ENCODE assay signal across 12 cellular contexts in the genomic region with DNA sequence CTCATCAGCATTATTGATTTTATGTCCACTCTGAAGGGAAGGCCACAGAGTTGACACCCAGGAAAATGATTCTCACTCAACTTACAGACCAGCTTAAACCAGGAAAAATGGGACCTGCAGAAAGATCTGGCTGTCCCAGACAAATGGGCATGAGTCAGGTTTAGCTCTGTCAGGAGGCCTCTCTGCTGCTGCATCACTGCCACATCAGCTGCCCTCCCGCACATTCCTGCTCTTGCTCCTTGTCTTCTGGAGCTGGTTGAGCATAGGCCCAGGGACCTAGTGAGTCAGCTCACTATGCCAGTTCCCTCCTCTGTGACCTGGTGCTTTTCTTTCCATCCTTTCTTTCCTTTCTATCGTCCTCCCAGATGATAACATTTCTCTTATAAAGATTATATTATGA. TPM values are rescaled to one million over a fixed set of nuclear protein-coding genes. Genes with fewer than 3 reads are reported as not detected.
A peak's percentile ranks its signal among the peaks of the same experiment; 100 is the strongest.
DNase-seq lines count a peak whose midpoint lies in the region; ATAC-seq and TF ChIP-seq lines count a peak whose summit lies in the region.
"Had no signal": no experiment of that assay in that cellular context is flagged by ENCODE, and none has a peak within 500 bp of the region (broad histone marks: within the 10 kb centered on the region; RNA-seq: fewer than 3 reads in every experiment).

No MANE protein-coding gene starts in this region.

- POLR2A ChIA-PET in AG04449 (lab: Yijun Ruan, JAX) = interaction anchor here (0.8 to 1.6 kb wide), 5 partner anchors 13 to 177 kb away, joined by 3 to 6 read pairs (median 4); no protein-coding TSS in a partner anchor
- POLR2A ChIA-PET in CD8-positive, alpha-beta T cell (lab: Charles Lee) = interaction anchor here (1.1 kb wide), 1 partner anchor 32 kb away, joined by 3 read pairs; no protein-coding TSS in a partner anchor

- H3K27me3 ChIP-seq in adipocyte (replicated peaks; ENCODE audit: control insufficient read depth, insufficient read depth, low read length) = no peaks in the 10 kb centered on the region
- H3K27me3 ChIP-seq in CD8-positive, alpha-beta T cell (ENCODE audit: insufficient read depth, low read length) = no peaks in the 10 kb centered on the region
- no peaks in the 10 kb centered on the region for H3K27me3 ChIP-seq in BE2C

- H3K4me3 ChIP-seq in AG04449 (ENCODE audit: low read depth, low read length) (no peak overlapping the region), adipocyte (ENCODE audit: low read length) (no peak overlapping the region), BE2C (ENCODE audit: low read depth, low read length) (no peak overlapping the region)
- no peak overlapping the region for H3K4me3 ChIP-seq in CD8-positive, alpha-beta T cell (ENCODE audit: low read depth, low read length)

- peak; percentile 79 for DNase-seq in AG04449 (ENCODE audit: low read depth, low spot score)
- peak; percentile 93 for DNase-seq in HCEC 1CT
- DNase-seq in adipocyte (ENCODE audit: low read depth) = peak; percentile 70
- DNase-seq in glomerular visceral epithelial cell (ENCODE audit: extremely low spot score) = peak; percentile 83
- no peak for DNase-seq in SKM-1 (lab: John Stamatoyannopoulos, UW; ENCODE audit: unreplicated experiment)
- DNase-seq in CD8-positive, alpha-beta T cell = no peak
- no peak for DNase-seq in SHP77 treated with DMSO at 0.1 percent for 48 hours (lab: John Stamatoyannopoulos, UW)
- no peak for DNase-seq in BE2C
- DNase-seq: activated gamma-delta T cell treated with Interleukin-2 at 50 U/mL for 16 hours; CD4-positive, alpha-beta memory T cell; NCI-H2029 had no signal

- peaks cover 6% of the 10 kb centered on the region for H3K27me3 Mint-ChIP-seq in CD8-positive, alpha-beta T cell (ENCODE audit: low read depth)

- no peak overlapping the region for H3K4me3 Mint-ChIP-seq in CD8-positive, alpha-beta T cell
- H3K4me3 Mint-ChIP-seq: CD4-positive, alpha-beta memory T cell; nephron had no signal

- peaks cover 18% of the 10 kb centered on the region for H3K9me3 ChIP-seq in adipocyte (ENCODE audit: control insufficient read depth, low read length)
- H3K9me3 ChIP-seq in CD8-positive, alpha-beta T cell (ENCODE audit: low read length) = no peaks in the 10 kb centered on the region
- no peaks in the 10 kb centered on the region for H3K9me3 ChIP-seq in BE2C

- no peaks in the 10 kb centered on the region for H3K4me1 Mint-ChIP-seq in CD8-positive, alpha-beta T cell (ENCODE audit: low read depth)

- no peak overlapping the region for H3K27ac Mint-ChIP-seq in CD8-positive, alpha-beta T cell
- H3K27ac Mint-ChIP-seq: nephron had no signal

- peaks cover 5% of the 10 kb centered on the region for H3K4me1 ChIP-seq in adipocyte (ENCODE audit: control insufficient read depth, insufficient read depth, low read length)
- no peaks in the 10 kb centered on the region for H3K4me1 ChIP-seq in CD8-positive, alpha-beta T cell (ENCODE audit: insufficient read depth, low read length)
- H3K4me1 ChIP-seq in BE2C = peaks cover 12% of the 10 kb centered on the region

- no peak overlapping the region for H3K27ac ChIP-seq in CD8-positive, alpha-beta T cell (ENCODE audit: low read depth, low read length)

- TF ChIP-seq CTCF in AG04449 (IDR thresholded peaks at IDR 0.05; ENCODE audit: insufficient read depth, low read length, missing control alignments) (no peak), BE2C (IDR thresholded peaks at IDR 0.05; ENCODE audit: low read depth, low read length) (no peak)
- no peak for TF ChIP-seq CTCF in CD8-positive, alpha-beta T cell (IDR thresholded peaks at IDR 0.05)

- intact Hi-C loops in CD8-positive, alpha-beta T cell (cut with DNase I, micrococcal nuclease) = no loop called here

- ATAC-seq in CD8-positive, alpha-beta T cell = no peak

- no peak overlapping the region for H3K9ac ChIP-seq in adipocyte (ENCODE audit: low read length)

- peaks cover 4% of the 10 kb centered on the region for H3K9me3 Mint-ChIP-seq in CD8-positive, alpha-beta T cell

- H3K36me3 ChIP-seq in adipocyte (ENCODE audit: control insufficient read depth, insufficient read depth, low read length, severe bottlenecking) (no peaks in the 10 kb centered on the region), BE2C (no peaks in the 10 kb centered on the region)
- no peaks in the 10 kb centered on the region for H3K36me3 ChIP-seq in CD8-positive, alpha-beta T cell (ENCODE audit: insufficient read depth, low read length)

- CTCF ChIA-PET in AG04449 (lab: Yijun Ruan, JAX) = interaction anchor here (0.9 to 4.7 kb wide), 16 partner anchors 10 to 253 kb away, joined by 3 to 26 read pairs (median 4); a partner anchor contains a TSS
- CTCF ChIA-PET in CD8-positive, alpha-beta T cell (lab: Charles Lee) = interaction anchor here (1.0 kb wide), 1 partner anchor 439 kb away, joined by 3 read pairs; no protein-coding TSS in a partner anchor

- H3K36me3 Mint-ChIP-seq in CD8-positive, alpha-beta T cell = no peaks in the 10 kb centered on the region

RNA-seq across cellular contexts. Expression of a gene that starts 18.8 kb away (rescaled TPM):
- 10 to 100 TPM; 43.3 to 44.8 TPM for total RNA-seq in CD8-positive, alpha-beta T cell
- polyA plus RNA-seq in BE2C (2012; ENCODE audit: insufficient read depth, insufficient read length, low read depth) = 58.2 TPM

Comparison
In these comparisons a context has a peak if more than half of its experiments do, and no peak if none do; other contexts are left out.
1. DNase-seq: peak in AG04449 (single experiment), HCEC 1CT (single experiment), adipocyte (single experiment) and glomerular visceral epithelial cell (single experiment); none in SKM-1 (single experiment), CD8-positive, alpha-beta T cell (0 of 7), SHP77 treated with DMSO at 0.1 percent for 48 hours (single experiment) and BE2C (single experiment).